ENCODE assay signal across 14 cellular contexts in the genomic region with DNA sequence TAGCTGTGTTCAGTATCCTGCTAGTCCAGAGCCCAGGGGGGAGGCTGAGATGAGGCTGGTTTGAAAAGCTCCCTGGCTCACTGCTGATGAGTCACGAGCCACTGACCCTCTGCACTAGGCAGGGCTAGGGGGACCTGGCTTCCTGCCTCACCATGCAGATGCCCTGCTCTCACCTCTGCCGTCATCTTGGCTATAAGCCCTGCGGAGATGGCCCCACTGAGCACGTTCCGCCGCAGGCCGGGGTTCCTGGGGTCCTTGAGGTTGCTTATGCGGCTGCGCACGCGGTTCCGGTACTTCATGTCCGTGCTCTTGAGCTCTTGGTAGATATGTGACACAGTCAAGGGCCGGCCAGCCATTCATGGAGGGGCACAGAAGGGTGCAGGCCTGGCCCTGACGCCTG. TPM values are rescaled to one million over a fixed set of nuclear protein-coding genes. Genes with fewer than 3 reads are reported as not detected.
A peak's percentile ranks its signal among the peaks of the same experiment; 100 is the strongest.
DNase-seq lines count a peak whose midpoint lies in the region; ATAC-seq and TF ChIP-seq lines count a peak whose summit lies in the region.
"Had no signal": no experiment of that assay in that cellular context is flagged by ENCODE, and none has a peak within 500 bp of the region (broad histone marks: within the 10 kb centered on the region; RNA-seq: fewer than 3 reads in every experiment).

No MANE protein-coding gene starts in this region.

- no peaks in the 10 kb centered on the region for H3K79me2 ChIP-seq in H9 (ENCODE audit: insufficient read depth, low read length)
- no peaks in the 10 kb centered on the region for H3K79me2 ChIP-seq in MM.1S (ENCODE audit: low read length)

- H3K4me2 ChIP-seq in H9 (ENCODE audit: insufficient read depth, insufficient read length, low read length) (no peak overlapping the region), MM.1S (ENCODE audit: low read depth, low read length) (no peak overlapping the region)
- H3K4me2 ChIP-seq: A549 had no signal

- no peaks in the 10 kb centered on the region for H4K20me1 ChIP-seq in H9 (ENCODE audit: control insufficient read depth, insufficient read depth, insufficient read length)
- no peaks in the 10 kb centered on the region for H4K20me1 ChIP-seq in MM.1S (ENCODE audit: insufficient read depth, low read length)

- peak; percentile 62 for DNase-seq in A172 (ENCODE audit: low spot score)
- DNase-seq in SJSA1 (ENCODE audit: low read depth in 1 of 2, low spot score in 2 of 2), result peak in 1 of 2 experiments; percentile 51
- peak; percentile 69 to 72 for DNase-seq in foreskin fibroblast
- no peak for DNase-seq in omental fat pad (ENCODE audit: low spot score)
- DNase-seq in H9, result no peak
- DNase-seq in epidermal melanocyte (ENCODE audit: insufficient read length, low spot score), result no peak
- DNase-seq in NCI-H187 treated with DMSO at 0.1 percent for 48 hours (lab: John Stamatoyannopoulos, UW), result no peak
- DNase-seq in MM.1S, result no peak
- DNase-seq: activated CD4-positive, alpha-beta T cell treated with anti-CD3 and anti-CD28 coated beads, Interleukin-2, amount 50 U/mL, for 1 hour; NCI-H1048; small intestine had no signal

- H3K4ac ChIP-seq in H9 (ENCODE audit: low read depth, low read length), result no peak overlapping the region

- peaks cover 17 to 18% of the 10 kb centered on the region in 2 experiments for H3K4me1 Mint-ChIP-seq in H9

- H3K4me3 Mint-ChIP-seq in H9, result no peak overlapping the region
- H3K4me3 Mint-ChIP-seq: activated naive CD8-positive, alpha-beta T cell; stimulated activated naive CD8-positive, alpha-beta T cell treated with anti-CD3 and anti-CD28 coated beads, Interleukin-15, Interleukin-2, amounts not matched to agents 100 ng/mL and 50 ng/mL, for 24 hours had no signal

- no peak overlapping the region for H2AK5ac ChIP-seq in H9 (ENCODE audit: insufficient read length, low read length)

- ATAC-seq in omental fat pad (ENCODE audit: low FRiP score), result peak; percentile 35
- ATAC-seq: A549 had no signal

- no peaks in the 10 kb centered on the region for H3K27me3 Mint-ChIP-seq in H9 (ENCODE audit: low read depth)
- H3K27me3 Mint-ChIP-seq: activated naive CD8-positive, alpha-beta T cell; stimulated activated naive CD8-positive, alpha-beta T cell treated with anti-CD3 and anti-CD28 coated beads, Interleukin-15, Interleukin-2, amounts not matched to agents 100 ng/mL and 50 ng/mL, for 24 hours had no signal

- H3K79me1 ChIP-seq in H9 (ENCODE audit: insufficient read depth, low read depth, low read length, poor library complexity, severe bottlenecking), result no peaks in the 10 kb centered on the region

- H3K36me3 Mint-ChIP-seq in H9 (ENCODE audit: insufficient read depth in 1 of 3, low read depth in 3 of 3), result no peaks in the 10 kb centered on the region

- H2BK20ac ChIP-seq in H9 (ENCODE audit: low read depth, low read length, poor library complexity, severe bottlenecking), result no peak overlapping the region

- no peak overlapping the region for H4K8ac ChIP-seq in H9 (replicated peaks; ENCODE audit: insufficient read length, low read depth, low read length)

- no peak overlapping the region for H3K23ac ChIP-seq in H9 (ENCODE audit: insufficient read length, low read depth, low read length)

- H3K56ac ChIP-seq in H9 (ENCODE audit: insufficient read length, low read depth, low read length), result no peak overlapping the region

- no peak overlapping the region for H2BK120ac ChIP-seq in H9 (ENCODE audit: low read depth, low read length, poor library complexity, severe bottlenecking)

- no peak overlapping the region for H2BK12ac ChIP-seq in H9 (ENCODE audit: insufficient read length, low read depth, low read length)

- no peaks in the 10 kb centered on the region for H3K36me3 ChIP-seq in SJSA1
- H3K36me3 ChIP-seq in MM.1S (replicated peaks; ENCODE audit: insufficient read depth, low read length), result no peaks in the 10 kb centered on the region

- no peak overlapping the region for H3T11ph ChIP-seq in H9 (ENCODE audit: low read length)

- no peak overlapping the region for H2BK15ac ChIP-seq in H9 (ENCODE audit: low read depth, low read length)

- no peak overlapping the region for H3K18ac ChIP-seq in H9 (ENCODE audit: insufficient read length, low read depth, low read length)

- peaks cover 0 to 5% of the 10 kb centered on the region in 2 experiments; a peak in 1 of 5 replicates for H3K9me3 Mint-ChIP-seq in H9
- H3K9me3 Mint-ChIP-seq: stimulated activated naive CD8-positive, alpha-beta T cell treated with anti-CD3 and anti-CD28 coated beads, Interleukin-15, Interleukin-2, amounts not matched to agents 100 ng/mL and 50 ng/mL, for 24 hours had no signal

- H3K27ac ChIP-seq in SJSA1 (peak overlapping the region; percentile 51; the same call in 1 of the 2 replicates), H9 (ENCODE audit: insufficient read length, low read depth, low read length) (no peak overlapping the region), MM.1S (ENCODE audit: low read length) (no peak overlapping the region)

- no CpG with 5 or more reads among the region's 15 CpGs for WGBS in H9 (ENCODE audit: extremely low coverage, insufficient read length, low lambda C conversion rate)

- no peaks in the 10 kb centered on the region for H3K27me3 ChIP-seq in SJSA1 (replicated peaks)
- H3K27me3 ChIP-seq in H9 (ENCODE audit: insufficient read depth, low read length), result peaks cover 44% of the 10 kb centered on the region; the same call in 1 of the 2 replicates
- no peaks in the 10 kb centered on the region for H3K27me3 ChIP-seq in MM.1S (replicated peaks; ENCODE audit: insufficient read depth, low read length)

- H3K9me2 ChIP-seq in MM.1S (replicated peaks; ENCODE audit: insufficient read depth, low read length), result no peaks in the 10 kb centered on the region

- no peaks in the 10 kb centered on the region for H3K23me2 ChIP-seq in H9 (ENCODE audit: insufficient read length, low read depth, low read length, poor library complexity, severe bottlenecking)

- no peak overlapping the region for H4K5ac ChIP-seq in H9 (ENCODE audit: insufficient read length, low read depth, low read length)

- H2AFZ ChIP-seq in H9 (ENCODE audit: low read length) (no peak overlapping the region), MM.1S (ENCODE audit: low read length) (no peak overlapping the region)

- H3K27ac Mint-ChIP-seq in H9, result no peak overlapping the region
- H3K27ac Mint-ChIP-seq: activated naive CD8-positive, alpha-beta T cell; stimulated activated naive CD8-positive, alpha-beta T cell treated with anti-CD3 and anti-CD28 coated beads, Interleukin-15, Interleukin-2, amounts not matched to agents 100 ng/mL and 50 ng/mL, for 24 hours had no signal

- H3K4me3 ChIP-seq in SJSA1, result no peak overlapping the region
- no peak overlapping the region for H3K4me3 ChIP-seq in foreskin fibroblast (ENCODE audit: low read depth in 1 of 2, low read length in 2 of 2)
- H3K4me3 ChIP-seq in MM.1S (ENCODE audit: low read length), result no peak overlapping the region
- H3K4me3 ChIP-seq: A549 had no signal

- no peak overlapping the region for H3K14ac ChIP-seq in H9 (ENCODE audit: insufficient read depth, low read length)

- H2BK5ac ChIP-seq in H9 (ENCODE audit: insufficient read length, low read length), result no peak overlapping the region

- no peaks in the 10 kb centered on the region for H3F3A ChIP-seq in MM.1S (ENCODE audit: insufficient read depth, low read length)

- no peaks in the 10 kb centered on the region for H3K9me3 ChIP-seq in SJSA1 (replicated peaks)
- H3K9me3 ChIP-seq in H9 (ENCODE audit: control insufficient read depth, low read depth, low read length), result peaks cover 7% of the 10 kb centered on the region
- H3K9me3 ChIP-seq in MM.1S (replicated peaks; ENCODE audit: insufficient read depth, low read length), result no peaks in the 10 kb centered on the region
- H3K9me3 ChIP-seq: A549 had no signal

- H4K91ac ChIP-seq in H9 (ENCODE audit: insufficient read length, low read depth, low read length), result no peak overlapping the region

- H3K9ac ChIP-seq in H9 (ENCODE audit: extremely low read depth, insufficient read length, low read length) (no peak overlapping the region), MM.1S (ENCODE audit: low read length) (no peak overlapping the region)

- H3K4me1 ChIP-seq in SJSA1 (replicated peaks), result peaks cover 28% of the 10 kb centered on the region
- no peaks in the 10 kb centered on the region; the same call in 1 of the 2 replicates for H3K4me1 ChIP-seq in H9 (ENCODE audit: insufficient read depth, low read length)
- H3K4me1 ChIP-seq in MM.1S (ENCODE audit: low read length), result peaks cover 4% of the 10 kb centered on the region; the same call in 1 of the 2 replicates
- H3K4me1 ChIP-seq: A549 had no signal

- TF ChIP-seq CTCF in foreskin fibroblast (IDR thresholded peaks at IDR 0.05; ENCODE audit: low read depth, low read length), result no peak
- no peak for TF ChIP-seq CTCF in omental fat pad (IDR thresholded peaks at IDR 0.05)
- TF ChIP-seq CTCF in H9 (conservative IDR thresholded peaks at IDR 0.05), result no peak
- TF ChIP-seq CTCF in MM.1S (IDR thresholded peaks at IDR 0.05; ENCODE audit: low read length), result no peak

RNA-seq across cellular contexts. Expression of gene ZNF436, which starts 24.1 kb away (rescaled TPM):
- 7.5 and 8.2 TPM in 2 replicates for total RNA-seq in A172 (2014; rRNA removed; shearing (Covaris generic))
- 13.7 and 20.2 TPM in 2 replicates for total RNA-seq in SJSA1 (2014; rRNA removed; shearing (Covaris generic))
- 10 to 100 TPM; 16.7 to 24.0 (median 18.4) TPM for total RNA-seq in omental fat pad
- 0.44 and 0.52 TPM in 2 replicates for total RNA-seq in H9 (2021)

RNA-seq across cellular contexts. Expression of gene TCEA3, which starts 30.8 kb away (rescaled TPM):
- total RNA-seq in A172 (2014; rRNA removed; shearing (Covaris generic)), result 0.89 TPM in 1 of 2 replicates, not detected in the other
- total RNA-seq in SJSA1 (2014; rRNA removed; shearing (Covaris generic)), result 1.3 and 1.7 TPM in 2 replicates
- total RNA-seq in omental fat pad, result 10 to 100 TPM in 1 of 4 donors, 1 to 10 TPM in 3; 5.0 to 13.2 (median 7.5) TPM
- total RNA-seq in H9 (2021), result 0.29 and 0.37 TPM in 2 replicates

RNA-seq across cellular contexts. Expression of gene HNRNPR, which starts 49.6 kb away (rescaled TPM):
- 139 and 162 TPM in 2 replicates for total RNA-seq in A172 (2014; rRNA removed; shearing (Covaris generic))
- 236 and 266 TPM in 2 replicates for total RNA-seq in SJSA1 (2014; rRNA removed; shearing (Covaris generic))
- total RNA-seq in omental fat pad (100 to 1,000 TPM in 1 of 4 donors, 10 to 100 TPM in 3; 70.7 to 101 (median 78.8) TPM), H9 (2021) (196 and 197 TPM in 2 replicates)

Comparison
In these comparisons a context has a peak if more than half of its experiments do, and no peak if none do; other contexts are left out.
1. DNase-seq: peak in A172 (single experiment) and foreskin fibroblast (2 of 2); none in omental fat pad (single experiment), H9 (single experiment), epidermal melanocyte (single experiment), NCI-H187 treated with DMSO at 0.1 percent for 48 hours (single experiment) and MM.1S (single experiment).